Comparison of ENCODE assay signal across 19 cellular contexts in genomic region chr5:147400836-147401235, GRCh38.
DNase-seq lines count a peak whose midpoint lies in the region; ATAC-seq and TF ChIP-seq lines count a peak whose summit lies in the region.
"Had no signal": no experiment of that assay in that cellular context is flagged by ENCODE, and none has a peak within 500 bp of the region (broad histone marks: within the 10 kb centered on the region; RNA-seq: fewer than 3 reads in every experiment).

No MANE protein-coding gene starts in this region.

- H3K4me3 Mint-ChIP-seq in GM23338 (no peak overlapping the region), nephron progenitor cell (no peak overlapping the region)
- H3K4me3 Mint-ChIP-seq: CD4-positive, CD25-positive, alpha-beta regulatory T cell had no signal

- no peaks in the 10 kb centered on the region for H3K27me3 ChIP-seq in GM23338 (ENCODE audit: insufficient read depth)
- H3K27me3 ChIP-seq in adrenal gland, result no peaks in the 10 kb centered on the region

- H3K27ac Mint-ChIP-seq in GM23338 (peak overlapping the region; percentile 66), nephron progenitor cell (no peak overlapping the region)
- H3K27ac Mint-ChIP-seq: CD4-positive, CD25-positive, alpha-beta regulatory T cell had no signal

- H2AFZ ChIP-seq in GM23338, result no peak overlapping the region

- H3K36me3 Mint-ChIP-seq in GM23338 (ENCODE audit: low read depth) (peaks cover 92% of the 10 kb centered on the region), nephron progenitor cell (ENCODE audit: low read depth) (peaks cover 58% of the 10 kb centered on the region)
- H3K36me3 Mint-ChIP-seq: CD4-positive, CD25-positive, alpha-beta regulatory T cell had no signal

- TF ChIP-seq CTCF in GM23338 (conservative IDR thresholded peaks at IDR 0.05; ENCODE audit: low read depth in 2 of 2) (no peak), adrenal gland (IDR thresholded peaks at IDR 0.05) (no peak), fibroblast of mammary gland (conservative IDR thresholded peaks at IDR 0.05; ENCODE audit: control insufficient read depth, insufficient read depth, low read depth, low read length) (no peak), nephron progenitor cell (IDR thresholded peaks at IDR 0.05) (no peak)

- no peak for TF ChIP-seq POLR2A in adrenal gland (IDR thresholded peaks at IDR 0.05)

- no peaks in the 10 kb centered on the region for H3K9me3 ChIP-seq in adrenal gland (replicated peaks in 1 of 3)

- H3K36me3 ChIP-seq in GM23338 (ENCODE audit: insufficient read depth) (peaks cover 92% of the 10 kb centered on the region), adrenal gland (replicated peaks in 1 of 2) (no peaks in the 10 kb centered on the region)

- no peak for ATAC-seq in GM23338

- H3K27ac ChIP-seq in GM23338 (ENCODE audit: low read depth) (peak overlapping the region; percentile 9; the same call in 1 of the 2 replicates), adrenal gland (peak overlapping the region in 3 of 5 donors; percentile 29 to 50 (median 42))
- H3K27ac ChIP-seq: HL-60 had no signal

- H4K20me1 ChIP-seq in GM23338 (replicated peaks; ENCODE audit: insufficient read depth), result peaks cover 34% of the 10 kb centered on the region

- H3F3A ChIP-seq in GM23338 (replicated peaks; ENCODE audit: low read depth), result peaks cover 46% of the 10 kb centered on the region

- H3K4me3 ChIP-seq in GM23338, result no peak overlapping the region
- no peak overlapping the region for H3K4me3 ChIP-seq in adrenal gland
- H3K4me3 ChIP-seq in fibroblast of mammary gland (ENCODE audit: control insufficient read depth, low read depth, low read length), result no peak overlapping the region
- H3K4me3 ChIP-seq in skeletal muscle cell (ENCODE audit: low read depth, low read length), result no peak overlapping the region

- H3K4me1 Mint-ChIP-seq in GM23338, result no peaks in the 10 kb centered on the region; the same call in 1 of the 3 replicates
- peaks cover 9% of the 10 kb centered on the region for H3K4me1 Mint-ChIP-seq in nephron progenitor cell
- H3K4me1 Mint-ChIP-seq: CD4-positive, CD25-positive, alpha-beta regulatory T cell had no signal

- H3K4me1 ChIP-seq in GM23338 (ENCODE audit: insufficient read depth) (no peaks in the 10 kb centered on the region; the same call in 1 of the 2 replicates), adrenal gland (replicated peaks in 1 of 2) (peaks cover 26 to 29% of the 10 kb centered on the region in 2 donors)

- H3K9me3 Mint-ChIP-seq in GM23338 (no peaks in the 10 kb centered on the region), nephron progenitor cell (no peaks in the 10 kb centered on the region)
- H3K9me3 Mint-ChIP-seq: CD4-positive, CD25-positive, alpha-beta regulatory T cell had no signal

- H3K9me2 ChIP-seq in GM23338 (ENCODE audit: insufficient read depth), result no peaks in the 10 kb centered on the region

- 0 out of 2 replicates have a peak, but pooled peaks cover 7% of the 10 kb centered on the region for H3K79me2 ChIP-seq in GM23338 (replicated peaks; ENCODE audit: insufficient read depth)

- no peak overlapping the region for H3K4me2 ChIP-seq in GM23338

- intact Hi-C loops in adrenal gland (cut with DNase I), result no loop called here

- no peak for DNase-seq in GM23338 (ENCODE audit: low spot score)
- DNase-seq in adrenal gland, result no peak
- peak; percentile 51 for DNase-seq in fibroblast of mammary gland (ENCODE audit: low read depth)
- peak; percentile 39 for DNase-seq in skeletal muscle cell (ENCODE audit: low read depth)
- DNase-seq in GM19238 (ENCODE audit: insufficient read length, low spot score), result no peak
- no peak for DNase-seq in stimulated activated CD4-positive, alpha-beta T cell treated with anti-CD3 and anti-CD28 coated beads, Interleukin-4, amount 100 ng/mL, for 1 hour
- no peak for DNase-seq in nephron progenitor cell
- no peak for DNase-seq in A172 (ENCODE audit: low spot score)
- DNase-seq: Calu3; CD4-positive, CD25-positive, alpha-beta regulatory T cell; DMS79; GDM1; KBM-7; NCI-H1092 treated with DMSO at 0.1 percent for 48 hours; NCI-H1694 treated with DMSO at 0.1 percent for 48 hours; NCI-H446 treated with DMSO at 0.1 percent for 48 hours; NCI-H82; SIG-M5 had no signal

- H3K27me3 Mint-ChIP-seq in GM23338 (ENCODE audit: insufficient read depth, low read depth, poor library complexity) (no peaks in the 10 kb centered on the region), nephron progenitor cell (ENCODE audit: low read depth, poor library complexity) (no peaks in the 10 kb centered on the region)
- H3K27me3 Mint-ChIP-seq: CD4-positive, CD25-positive, alpha-beta regulatory T cell had no signal

TF ChIP-seq in GM23338, 12 proteins besides CTCF, POLR2A, EP300 and RAD21 (continues in another document):
- TF ChIP-seq ZNF331 (CRISPR knock-in tag; IDR thresholded peaks at IDR 0.05; ENCODE audit: low read depth), result no peak
- no peak for TF ChIP-seq JUNB (IDR thresholded peaks at IDR 0.05; ENCODE audit: unreplicated experiment)
- TF ChIP-seq ZNF462 (CRISPR knock-in tag; IDR thresholded peaks at IDR 0.05), result no peak
- TF ChIP-seq NANOG (IDR thresholded peaks at IDR 0.05; ENCODE audit: borderline replicate concordance), result no peak
- no peak for TF ChIP-seq POLR2AphosphoS5 (IDR thresholded peaks at IDR 0.05; ENCODE audit: low read depth)
- no peak for TF ChIP-seq EZH2 (IDR thresholded peaks at IDR 0.05; ENCODE audit: low read depth, unreplicated experiment)

Comparison
In these comparisons a context has a peak if more than half of its experiments do, and no peak if none do; other contexts are left out.
1. DNase-seq: peak in fibroblast of mammary gland (single experiment) and skeletal muscle cell (single experiment); none in GM23338 (single experiment), adrenal gland (0 of 7), GM19238 (single experiment), stimulated activated CD4-positive, alpha-beta T cell treated with anti-CD3 and anti-CD28 coated beads, Interleukin-4, amount 100 ng/mL, for 1 hour (single experiment), nephron progenitor cell (single experiment) and A172 (single experiment).